ENCODE assay signal across 18 cellular contexts in genomic region chr2:173191601-173192000, GRCh38.
DNase-seq lines count a peak whose midpoint lies in the region; ATAC-seq and TF ChIP-seq lines count a peak whose summit lies in the region.
"Had no signal": no experiment of that assay in that cellular context is flagged by ENCODE, and none has a peak within 500 bp of the region (broad histone marks: within the 10 kb centered on the region; RNA-seq: fewer than 3 reads in every experiment).

No MANE protein-coding gene starts in this region.

- no peaks in the 10 kb centered on the region for H3K27me3 ChIP-seq in GM23248 (replicated peaks; ENCODE audit: insufficient read depth)
- no peaks in the 10 kb centered on the region for H3K27me3 ChIP-seq in foreskin keratinocyte
- no peaks in the 10 kb centered on the region for H3K27me3 ChIP-seq in gastrocnemius medialis
- H3K27me3 ChIP-seq: pancreas had no signal

- H3K4me1 ChIP-seq in GM23248 (ENCODE audit: insufficient read depth): peaks cover 44% of the 10 kb centered on the region
- H3K4me1 ChIP-seq in foreskin keratinocyte: peaks cover 11% of the 10 kb centered on the region
- peaks cover 66 to 82% of the 10 kb centered on the region in 2 donors for H3K4me1 ChIP-seq in gastrocnemius medialis

- intact Hi-C loops in gastrocnemius medialis (cut with DNase I; ENCODE audit: low total_unique reads): no loop called here

- H3K9ac ChIP-seq in GM23248: no peak overlapping the region; the same call in 1 of the 2 replicates

- whole genome bisulfite sequencing in GM23248 (ENCODE audit: low coverage in 1 of 2, low lambda C conversion rate in 2 of 2, missing lambda C conversion rate in 2 of 2), 2 experiments: 36 to 44% methylated on average over 3 of the region's 3 CpGs

- no peak for TF ChIP-seq POLR2A in gastrocnemius medialis (IDR thresholded peaks at IDR 0.05)

- H3K27ac ChIP-seq in GM23248 (peak overlapping the region; percentile 54), foreskin keratinocyte (no peak overlapping the region), gastrocnemius medialis (peak overlapping the region; percentile 73 to 90 (median 82)), substantia nigra (ENCODE audit: low read depth, low read length, poor library complexity, severe bottlenecking) (no peak overlapping the region)
- H3K27ac ChIP-seq: pancreas had no signal

- H3F3A ChIP-seq in GM23248 (ENCODE audit: insufficient read depth): peaks cover 48% of the 10 kb centered on the region

- H3K9me2 ChIP-seq in GM23248 (ENCODE audit: insufficient read depth): no peaks in the 10 kb centered on the region

- H3K4me2 ChIP-seq in GM23248 (ENCODE audit: unreplicated experiment): peak overlapping the region; percentile 10

- H2AFZ ChIP-seq in GM23248: no peak overlapping the region

- no peak for TF ChIP-seq CTCF in foreskin keratinocyte (conservative IDR thresholded peaks at IDR 0.05)
- no peak for TF ChIP-seq CTCF in gastrocnemius medialis (IDR thresholded peaks at IDR 0.05 in 4 of 5, conservative IDR thresholded peaks at IDR 0.05 in 1 of 5)

- peaks cover 20% of the 10 kb centered on the region; the same call in 1 of the 2 replicates for H3K79me2 ChIP-seq in GM23248 (ENCODE audit: insufficient read depth)

- DNase-seq in GM23248 (peak; percentile 80), RPMI7951 (ENCODE audit: low read depth) (peak; percentile 28), foreskin keratinocyte (peak; percentile 55 to 77), gastrocnemius medialis (no peak), substantia nigra (lab: John Stamatoyannopoulos, UW) (no peak), NOMO-1 (lab: John Stamatoyannopoulos, UW; ENCODE audit: unreplicated experiment in 2 of 2) (no peak)
- DNase-seq in activated CD8-positive, alpha-beta memory T cell treated with anti-CD3 and anti-CD28 coated beads, Interleukin-2, amount 50 U/mL, for 4 hours: no peak
- DNase-seq: activated T-cell treated with anti-CD3 and anti-CD28 coated beads, Interleukin-2, amount 50 U/mL, for 72 hours; anterior cingulate cortex; DMS79 treated with DMSO at 0.1 percent for 48 hours; effector memory CD8-positive, alpha-beta T cell; HCEC 1CT; hippocampal formation; NCI-H1436; NCI-H510A treated with DMSO at 0.1 percent for 48 hours; pancreas had no signal

- H4K20me1 ChIP-seq in GM23248 (ENCODE audit: insufficient read depth): no peaks in the 10 kb centered on the region

- H3K4me3 ChIP-seq in GM23248 (no peak overlapping the region), gastrocnemius medialis (no peak overlapping the region)
- H3K4me3 ChIP-seq: pancreas had no signal

- H3K9me3 ChIP-seq in GM23248 (ENCODE audit: low read depth) (no peaks in the 10 kb centered on the region), gastrocnemius medialis (no peaks in the 10 kb centered on the region)
- H3K9me3 ChIP-seq: pancreas had no signal

- peak; percentile 78 for ATAC-seq in foreskin keratinocyte
- ATAC-seq in gastrocnemius medialis: peak; percentile 41 to 72
- no peak for ATAC-seq in HG02588 (IDR thresholded peaks at IDR 0.05; ENCODE audit: unreplicated experiment)
- ATAC-seq: activated CD4-positive, CD25-positive, alpha-beta regulatory T cell treated with anti-CD3 and anti-CD28 coated beads, Interleukin-2, amount 50 U/mL, for 24 hours; activated T-cell treated with anti-CD3 and anti-CD28 coated beads, Interleukin-2, amount 50 U/mL, for 72 hours; effector memory CD8-positive, alpha-beta T cell had no signal

- H3K36me3 ChIP-seq in GM23248 (ENCODE audit: low read depth): 0 out of 2 replicates have a peak, but pooled peaks cover 3% of the 10 kb centered on the region
- peaks cover 0 to 27% of the 10 kb centered on the region in 2 donors for H3K36me3 ChIP-seq in gastrocnemius medialis
- H3K36me3 ChIP-seq: pancreas had no signal

- in situ Hi-C loops in GM23248 (cut with MboI) (no loop called here), gastrocnemius medialis (cut with MboI; ENCODE audit: low sequenced_read_pairs in 4 of 4) (no loop called here)

Comparison
In these comparisons a context has a peak if more than half of its experiments do, and no peak if none do; other contexts are left out.
1. DNase-seq: peak in GM23248 (single experiment), RPMI7951 (single experiment) and foreskin keratinocyte (2 of 2); none in gastrocnemius medialis (0 of 2), substantia nigra (0 of 49), activated CD8-positive, alpha-beta memory T cell treated with anti-CD3 and anti-CD28 coated beads, Interleukin-2, amount 50 U/mL, for 4 hours (single experiment) and NOMO-1 (0 of 2).
2. H3K27ac ChIP-seq: peak in GM23248 (single experiment) and gastrocnemius medialis (4 of 4); none in foreskin keratinocyte (single experiment) and substantia nigra (single experiment).